ENCODE assay signal across 8 cellular contexts in the genomic region with DNA sequence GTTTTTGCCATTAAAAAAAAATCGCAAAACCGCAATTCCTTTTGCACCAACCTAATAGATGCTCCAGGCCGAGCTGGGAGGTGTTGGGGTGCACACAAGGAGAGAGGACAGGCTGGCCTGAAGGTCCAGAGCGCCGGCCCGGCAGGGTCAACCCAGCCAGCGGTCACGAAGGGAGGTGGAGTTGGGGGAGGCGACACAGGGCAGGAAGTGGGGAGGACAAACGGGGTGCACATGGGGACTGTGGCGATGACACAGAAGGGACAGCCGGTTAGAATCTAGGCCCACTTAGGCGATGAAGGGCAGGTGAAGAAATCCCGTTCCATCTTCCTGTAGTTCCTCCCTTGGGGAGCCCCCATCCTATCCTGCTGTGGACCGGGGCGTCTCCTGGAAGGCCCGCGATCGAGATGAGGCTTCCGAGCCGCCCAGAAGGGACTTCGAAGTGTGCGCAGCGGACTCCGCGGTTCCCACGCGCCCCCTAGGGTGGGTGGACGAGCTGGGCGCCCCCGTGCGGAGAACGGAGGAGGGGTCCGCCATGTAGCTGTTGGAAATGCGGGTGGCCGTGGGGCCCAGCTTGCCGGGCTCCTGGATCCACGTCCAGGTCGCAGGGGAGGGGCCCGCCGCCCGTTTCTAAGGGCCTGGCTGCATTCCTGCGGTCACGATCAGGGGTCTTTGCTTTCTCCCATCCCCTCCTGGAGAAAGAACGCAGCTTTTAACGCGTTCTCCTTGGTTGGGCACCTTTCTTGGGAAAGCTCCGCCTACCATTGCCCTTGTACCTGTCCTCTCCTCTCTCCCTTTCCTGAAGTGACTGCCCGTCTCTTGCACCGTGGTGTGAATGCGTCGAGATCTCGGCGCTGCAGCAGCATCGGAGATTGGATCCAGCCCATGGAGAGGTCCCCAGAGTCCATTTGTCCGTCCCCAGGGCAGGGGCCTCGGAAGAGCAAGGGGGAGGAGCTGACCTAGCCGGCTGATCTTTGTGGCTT. TPM values are rescaled to one million over a fixed set of nuclear protein-coding genes. Genes with fewer than 3 reads are reported as not detected.
A peak's percentile ranks its signal among the peaks of the same experiment; 100 is the strongest.
DNase-seq lines count a peak whose midpoint lies in the region; ATAC-seq and TF ChIP-seq lines count a peak whose summit lies in the region.

No MANE protein-coding gene starts in this region.

- H3K4me1 ChIP-seq in right cardiac atrium (ENCODE audit: control insufficient read depth, insufficient read depth, low read length) (no peaks in the 10 kb centered on the region), transverse colon (no peaks in the 10 kb centered on the region)

- H3K4me3 ChIP-seq in H7 (ENCODE audit: insufficient read depth, low read depth, low read length) (peak overlapping the region; percentile 44), right cardiac atrium (ENCODE audit: low read length) (peak overlapping the region; percentile 4), transverse colon (peak overlapping the region in 1 of 4 donors; percentile 13)

- intact Hi-C loops in right cardiac atrium (cut with DNase I) (no loop called here), transverse colon (cut with DNase I; ENCODE audit: low total_unique reads) (no loop called here)

- TF ChIP-seq POLR2A in transverse colon (IDR thresholded peaks at IDR 0.05) = no peak

- POLR2A ChIA-PET in HEK293T (lab: Yijun Ruan, JAX) = no interaction called here

- in situ Hi-C loops in transverse colon (cut with MboI; ENCODE audit: low pct_ligation_motif_present in 1 of 4, low pct_unique_long_range_greater_than_20kb in 1 of 4, low sequenced_read_pairs in 3 of 4) = loop anchor here in 2 of 4 donors (25.0 kb wide), 1 partner anchor 162 kb away; a partner anchor contains a TSS

- H3K27me3 ChIP-seq in H7 (ENCODE audit: control insufficient read depth, insufficient read depth, low read length) (peaks cover 10% of the 10 kb centered on the region; the same call in 1 of the 2 replicates), right cardiac atrium (ENCODE audit: control insufficient read depth, insufficient read depth) (no peaks in the 10 kb centered on the region), transverse colon (peaks cover 25% of the 10 kb centered on the region)

- ATAC-seq in right cardiac atrium = peak; percentile 31 to 59

- no peak for TF ChIP-seq EP300 in transverse colon (IDR thresholded peaks at IDR 0.05; ENCODE audit: low read depth)

- no peak for TF ChIP-seq CTCF in transverse colon (IDR thresholded peaks at IDR 0.05)

- H3K27ac ChIP-seq in right cardiac atrium (ENCODE audit: low read length) = no peak overlapping the region
- H3K27ac ChIP-seq in transverse colon = no peak overlapping the region

- DNase-seq in H7 (peak; percentile 60), activated gamma-delta T cell treated with Interleukin-2 at 50 U/mL for 16 hours (peak; percentile 44), right cardiac atrium (peak in 2 of 3 donors; percentile 53 to 62), transverse colon (no peak), NCI-H2029 treated with DMSO at 0.1 percent for 48 hours (lab: John Stamatoyannopoulos, UW) (no peak), HEK293T (ENCODE audit: extremely low spot score) (no peak), GM19240 (ENCODE audit: insufficient read length, low spot score) (no peak)
- peak; percentile 36 for DNase-seq in stimulated activated CD4-positive, alpha-beta T cell treated with anti-CD3 and anti-CD28 coated beads, Interleukin-4, amount 100 ng/mL, for 1 hour

- no peaks in the 10 kb centered on the region for H3K9me3 ChIP-seq in right cardiac atrium (ENCODE audit: control insufficient read depth, low read length)
- no peaks in the 10 kb centered on the region for H3K9me3 ChIP-seq in transverse colon

- 22% methylated on average over 58 of the region's 58 CpGs for WGBS in right cardiac atrium
- 54 to 61% methylated on average over 19 to 56 of the region's 58 CpGs for WGBS in transverse colon (ENCODE audit: low coverage in 1 of 2), 2 donors

- CTCF ChIA-PET in HEK293T (lab: Yijun Ruan, JAX) = interaction anchor here (0.6 kb wide), 1 partner anchor 142 kb away, joined by 3 read pairs; no protein-coding TSS in a partner anchor

- H3K36me3 ChIP-seq in H7 (replicated peaks; ENCODE audit: control insufficient read depth, insufficient read depth, low read length) = no peaks in the 10 kb centered on the region
- H3K36me3 ChIP-seq in transverse colon = no peaks in the 10 kb centered on the region

TF ChIP-seq in HEK293T, 16 proteins besides CTCF, POLR2A, EP300 and RAD21:
- TF ChIP-seq BHLHE40 (IDR thresholded peaks at IDR 0.05; ENCODE audit: borderline replicate concordance) = no peak
- no peak for TF ChIP-seq FOXM1 (IDR thresholded peaks at IDR 0.05; ENCODE audit: borderline replicate concordance)

RNA-seq across cellular contexts. Expression of a gene that starts 17.0 kb away (rescaled TPM):
- total RNA-seq in H7 (2014; rRNA removed; shearing (Covaris generic)) = 31.9 and 33.8 TPM in 2 replicates
- total RNA-seq in right cardiac atrium = 10 to 100 TPM; 15.3 to 23.7 (median 16.6) TPM
- 27.2 TPM for polyA plus RNA-seq in right cardiac atrium
- total RNA-seq in transverse colon = 100 to 1,000 TPM in 1 of 4 donors, 10 to 100 TPM in 3; 14.1 to 139 (median 35.1) TPM

Comparison
In these comparisons a context has a peak if more than half of its experiments do, and no peak if none do; other contexts are left out.
1. DNase-seq: peak in H7 (single experiment), activated gamma-delta T cell treated with Interleukin-2 at 50 U/mL for 16 hours (single experiment), right cardiac atrium (2 of 3) and stimulated activated CD4-positive, alpha-beta T cell treated with anti-CD3 and anti-CD28 coated beads, Interleukin-4, amount 100 ng/mL, for 1 hour (single experiment); none in transverse colon (single experiment), NCI-H2029 treated with DMSO at 0.1 percent for 48 hours (single experiment), HEK293T (single experiment) and GM19240 (single experiment).